In the genomic region with DNA sequence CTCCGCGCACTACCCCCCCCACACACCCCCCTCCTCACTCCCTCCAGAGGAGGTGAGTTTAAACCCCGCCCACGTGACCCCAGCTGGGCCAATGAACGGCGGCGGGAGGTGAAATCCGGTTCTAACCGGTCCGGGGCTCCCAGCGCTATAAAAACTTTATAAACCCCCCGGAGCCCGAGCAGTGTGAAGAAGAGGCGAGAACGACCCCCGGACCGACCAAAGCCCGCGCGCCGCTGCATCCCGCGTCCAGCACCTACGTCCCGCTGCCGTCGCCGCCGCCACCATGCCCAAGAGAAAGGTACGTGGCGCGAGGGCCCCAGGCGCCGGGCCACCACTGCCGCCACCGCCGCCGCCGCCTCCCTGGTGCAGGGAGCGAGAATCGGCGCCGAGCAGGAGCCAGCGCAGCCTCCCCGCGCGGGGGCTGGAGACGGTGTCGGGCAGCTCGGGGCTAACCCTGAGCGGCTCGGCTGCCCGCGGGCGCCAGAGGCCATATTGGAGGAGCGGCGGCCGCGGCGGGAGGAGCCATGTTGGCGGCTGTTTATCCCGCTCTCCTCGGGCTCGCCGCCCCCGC, we compare ENCODE assay signal across 8 cellular contexts. TPM values are rescaled to one million over a fixed set of nuclear protein-coding genes. Genes with fewer than 3 reads are reported as not detected.
DNase-seq lines count a peak whose midpoint lies in the region; ATAC-seq and TF ChIP-seq lines count a peak whose summit lies in the region.

Gene HMGN2 (plus strand): TSS at position 111 of the 571 bp plus-strand sequence. CDS start 173 bp downstream, at position 284.

- DNase-seq in GM12865 (ENCODE audit: low read depth), result peak; percentile 93
- DNase-seq in NCI-H1048 (lab: John Stamatoyannopoulos, UW), result peak; percentile 78
- DNase-seq in T-helper 1 cell, result peak; percentile 73 to 90 (median 83)
- peak; percentile 87 to 93 for DNase-seq in heart right ventricle
- peak; percentile 88 to 99 (median 94) for DNase-seq in posterior cingulate gyrus
- peak; percentile 93 for DNase-seq in transverse colon

- H3K27ac ChIP-seq in adipose tissue (ENCODE audit: low read depth, low read length), result peak within 1 kb of the TSS; percentile 88
- H3K27ac ChIP-seq in heart right ventricle, result peak within 1 kb of the TSS; percentile 95 to 100 (median 100)
- peak within 1 kb of the TSS; percentile 99 to 100 (median 100) for H3K27ac ChIP-seq in transverse colon

- H3K9me3 ChIP-seq in heart right ventricle (no peaks in the 10 kb centered on the region), transverse colon (no peaks in the 10 kb centered on the region)

- H3K4me3 ChIP-seq in GM12865 (ENCODE audit: low read depth, low read length) (peak within 1 kb of the TSS; percentile 73), heart right ventricle (peak within 1 kb of the TSS; percentile 69 to 100 (median 98)), transverse colon (peak within 1 kb of the TSS; percentile 83 to 99 (median 90))

- in situ Hi-C loops in transverse colon (cut with MboI; ENCODE audit: low pct_ligation_motif_present in 1 of 4, low pct_unique_long_range_greater_than_20kb in 1 of 4, low sequenced_read_pairs in 3 of 4), result no loop called here

- TF ChIP-seq EP300 in transverse colon (IDR thresholded peaks at IDR 0.05; ENCODE audit: low read depth), result no peak

- H3K4me1 ChIP-seq in heart right ventricle, result peaks cover 3 to 52% (median 35%) of the 10 kb centered on the region in 9 donors
- peaks cover 13 to 55% (median 41%) of the 10 kb centered on the region in 4 donors for H3K4me1 ChIP-seq in transverse colon

- 0% methylated on average over 44 to 66 of the region's 66 CpGs for WGBS in adipose tissue, 3 donors
- WGBS in heart right ventricle, 2 donors, result 0% methylated on average over 55 to 66 of the region's 66 CpGs
- 0% methylated on average over 21 of the region's 66 CpGs; no CpG with 5 or more reads in 1 of the 2 donors for WGBS in transverse colon (ENCODE audit: low coverage in 1 of 2), 2 donors

- TF ChIP-seq CTCF in GM12865 (IDR thresholded peaks at IDR 0.05; ENCODE audit: insufficient read depth, low read depth, low read length, missing control alignments) (no peak), heart right ventricle (IDR thresholded peaks at IDR 0.05) (no peak), transverse colon (IDR thresholded peaks at IDR 0.05) (no peak)

- H3K27me3 ChIP-seq in heart right ventricle (no peaks in the 10 kb centered on the region), transverse colon (no peaks in the 10 kb centered on the region)

- peaks cover 0 to 64% (median 36%) of the 10 kb centered on the region in 9 donors for H3K36me3 ChIP-seq in heart right ventricle
- peaks cover 0 to 23% (median 9%) of the 10 kb centered on the region in 4 donors for H3K36me3 ChIP-seq in transverse colon

- intact Hi-C loops in heart right ventricle (cut with DNase I), result loop anchor here in 2 of 10 donors (2.0 kb wide), 2 partner anchors 28 to 40 kb away; partner anchors contain the start of gene DHDDS (in 1 of the 2)
- intact Hi-C loops in posterior cingulate gyrus (cut with DNase I), result loop anchor here (1.0 to 2.0 kb wide), 2 partner anchors 28 to 40 kb away; partner anchors contain the start of gene DHDDS
- intact Hi-C loops in transverse colon (cut with DNase I; ENCODE audit: low total_unique reads), result no loop called here

- peak; percentile 48 for TF ChIP-seq POLR2A in transverse colon (IDR thresholded peaks at IDR 0.05)

- peak; percentile 57 for ATAC-seq in HG02571 (IDR thresholded peaks at IDR 0.05; ENCODE audit: unreplicated experiment)
- peak; percentile 77 to 89 (median 84) for ATAC-seq in heart right ventricle

RNA-seq across cellular contexts. Expression of gene HMGN2, which starts in this region (rescaled TPM):
- polyA plus RNA-seq in adipose tissue (100 to 1,000 TPM; 236 to 377 (median 260) TPM), heart right ventricle (100 to 1,000 TPM; 133 to 199 TPM)
- total RNA-seq in heart right ventricle (100 to 1,000 TPM; 104 to 221 (median 212) TPM), transverse colon (100 to 1,000 TPM in 3 of 4 donors, 10 to 100 TPM in 1; 58.7 to 194 (median 165) TPM)

Comparison
In these comparisons a context has a peak if more than half of its experiments do, and no peak if none do; other contexts are left out.
1. Peak in every context shown above with its lines: DNase-seq, ATAC-seq, H3K4me3 ChIP-seq and H3K27ac ChIP-seq.